In genomic region chr2:19029655-19030054, GRCh38 we compare ENCODE assay signal across 28 cellular contexts.
DNase-seq lines count a peak whose midpoint lies in the region; ATAC-seq and TF ChIP-seq lines count a peak whose summit lies in the region.
"Had no signal": no experiment of that assay in that cellular context is flagged by ENCODE, and none has a peak within 500 bp of the region (broad histone marks: within the 10 kb centered on the region; RNA-seq: fewer than 3 reads in every experiment).

No MANE protein-coding gene starts in this region.

- TF ChIP-seq POLR2A in IMR-90 (IDR thresholded peaks at IDR 0.05; ENCODE audit: low read depth, low read length) (no peak), body of pancreas (IDR thresholded peaks at IDR 0.05) (no peak)

- H3K9me1 ChIP-seq in IMR-90 (ENCODE audit: insufficient read depth, low read length), result peaks cover 3% of the 10 kb centered on the region; the same call in 1 of the 2 replicates

- no peak overlapping the region for H2BK5ac ChIP-seq in IMR-90 (ENCODE audit: low read depth, low read length, poor library complexity, severe bottlenecking)

- H3K18ac ChIP-seq in IMR-90 (ENCODE audit: low read depth, low read length), result no peak overlapping the region

- in situ Hi-C loops in IMR-90 (cut with MboI; ENCODE audit: low sequenced_read_pairs), result no loop called here

- no peak overlapping the region for H3K23ac ChIP-seq in IMR-90 (ENCODE audit: low read depth, low read length)

- H3K4ac ChIP-seq in IMR-90 (ENCODE audit: low read depth, low read length), result no peak overlapping the region

- H3K27me3 ChIP-seq in IMR-90 (ENCODE audit: control insufficient read depth, insufficient read depth, low read length) (no peaks in the 10 kb centered on the region), body of pancreas (no peaks in the 10 kb centered on the region)
- H3K27me3 ChIP-seq: BLaER1, Peyer's patch had no signal

- H3K9ac ChIP-seq in IMR-90 (ENCODE audit: low read depth, low read length), result no peak overlapping the region
- H3K9ac ChIP-seq: BLaER1 had no signal

- intact Hi-C loops in IMR-90 (cut with micrococcal nuclease), result no loop called here
- intact Hi-C loops in body of pancreas (cut with DNase I), result no loop called here
- intact Hi-C loops in posterior cingulate gyrus (cut with DNase I), result no loop called here

- H2BK15ac ChIP-seq in IMR-90 (ENCODE audit: low read depth, low read length), result no peak overlapping the region

- H3K4me1 ChIP-seq in IMR-90 (ENCODE audit: control insufficient read depth, insufficient read depth, low read length), result peaks cover 6% of the 10 kb centered on the region
- peaks cover 10% of the 10 kb centered on the region for H3K4me1 ChIP-seq in body of pancreas
- H3K4me1 ChIP-seq: Peyer's patch had no signal

- H3K27ac ChIP-seq in IMR-90 (ENCODE audit: insufficient read depth, low read length) (no peak overlapping the region), body of pancreas (no peak overlapping the region)
- H3K27ac ChIP-seq: BLaER1, Peyer's patch, SK-N-MC had no signal

- H3K4me3 ChIP-seq in IMR-90 (ENCODE audit: insufficient read depth, low read depth, low read length), result no peak overlapping the region
- H3K4me3 ChIP-seq in body of pancreas, result no peak overlapping the region
- no peak overlapping the region for H3K4me3 ChIP-seq in foreskin fibroblast (ENCODE audit: low read depth in 1 of 2, low read length in 2 of 2)
- H3K4me3 ChIP-seq: BLaER1, GM12878, K562, Peyer's patch, SK-N-MC had no signal

- H4K20me1 ChIP-seq in IMR-90 (ENCODE audit: insufficient read depth, low read length), result no peaks in the 10 kb centered on the region
- H4K20me1 ChIP-seq: BLaER1 had no signal

- no peak overlapping the region for H2AFZ ChIP-seq in IMR-90 (replicated peaks; ENCODE audit: low read length, poor library complexity)

- H2AK9ac ChIP-seq in IMR-90 (replicated peaks; ENCODE audit: low read depth, low read length, poor library complexity), result no peak overlapping the region

- H3K36me3 ChIP-seq in IMR-90 (ENCODE audit: control insufficient read depth, insufficient read depth, low read length) (no peaks in the 10 kb centered on the region), body of pancreas (replicated peaks in 1 of 2; ENCODE audit: insufficient read depth in 1 of 2, low read depth in 2 of 2) (no peaks in the 10 kb centered on the region)
- H3K36me3 ChIP-seq: BLaER1, Peyer's patch had no signal

- WGBS in IMR-90 (ENCODE audit: extremely low coverage in 2 of 2, insufficient read length in 1 of 2), 2 experiments, result 100% methylated on average over 1 of the region's 3 CpGs; no CpG with 5 or more reads in 1 of the 2 experiments
- WGBS in body of pancreas, 2 donors, result 70 to 76% methylated on average over 3 of the region's 3 CpGs

- TF ChIP-seq RAD21 in IMR-90 (IDR thresholded peaks at IDR 0.05; ENCODE audit: low read length), result no peak

- BruUV-seq in IMR-90 (replicated peaks; lab: Mats Ljungman, UMichigan), result no TSS peak

- no peak for TF ChIP-seq CTCF in IMR-90 (conservative IDR thresholded peaks at IDR 0.05; ENCODE audit: low read depth, low read length)
- TF ChIP-seq CTCF in body of pancreas (IDR thresholded peaks at IDR 0.05), result no peak
- TF ChIP-seq CTCF in foreskin fibroblast (IDR thresholded peaks at IDR 0.05; ENCODE audit: low read depth, low read length), result no peak

- DNase-seq in IMR-90, result no peak
- DNase-seq in body of pancreas, result no peak
- DNase-seq in foreskin fibroblast, result peak; percentile 58 to 73
- DNase-seq in posterior cingulate gyrus, result no peak
- DNase-seq in NCI-H1048 (lab: John Stamatoyannopoulos, UW), result no peak
- DNase-seq in SHP77 treated with DMSO at 0.1 percent for 48 hours (lab: John Stamatoyannopoulos, UW), result no peak
- DNase-seq: ACHN; CD4-positive, alpha-beta T cell; COR-L47; DMS 273 treated with DMSO at 0.1 percent for 48 hours; DMS79 treated with DMSO at 0.1 percent for 48 hours; H9; MM.1S; NCI-H1092 treated with DMSO at 0.1 percent for 48 hours; NCI-H1436 treated with DMSO at 0.1 percent for 48 hours; NCI-H2029; NCI-H345; NCI-H524; NCI-H774; NK-92 treated with Interleukin-12 subunit alpha and Interleukin-12 subunit beta, amount 100 ng/mL, for 24 hours; Peyer's patch; Right ventricle myocardium superior; SW 1271 had no signal

- no peak overlapping the region for H4K5ac ChIP-seq in IMR-90 (ENCODE audit: low read depth, low read length)

- CTCF ChIA-PET in IMR-90 (lab: Yijun Ruan, JAX), result no interaction called here

- no peak overlapping the region for H3K4me2 ChIP-seq in IMR-90 (ENCODE audit: low read depth, low read length)
- H3K4me2 ChIP-seq: BLaER1 had no signal

- no peak overlapping the region for H2BK20ac ChIP-seq in IMR-90 (ENCODE audit: low read depth, low read length)

- no peak overlapping the region for H3K14ac ChIP-seq in IMR-90 (replicated peaks; ENCODE audit: low read depth, low read length)

- no peak overlapping the region for H3K56ac ChIP-seq in IMR-90 (ENCODE audit: extremely low read depth, insufficient read depth, low read length)

- POLR2A ChIA-PET in IMR-90 (lab: Charles Lee; ENCODE audit: unreplicated experiment), result no interaction called here

- H3K79me1 ChIP-seq in IMR-90 (ENCODE audit: low read depth in 1 of 2, low read length in 2 of 2), result no peaks in the 10 kb centered on the region

- no peak overlapping the region for H4K91ac ChIP-seq in IMR-90 (ENCODE audit: insufficient read depth, low read depth, low read length)

- 0 out of 2 replicates have a peak overlapping the region, but pooled peaks have one; percentile 10 for H2BK120ac ChIP-seq in IMR-90 (ENCODE audit: low read depth, low read length)

- no peak for ATAC-seq in IMR-90 (ENCODE audit: low read depth)
- ATAC-seq in body of pancreas, result peak; percentile 27
- ATAC-seq in HG03159 (IDR thresholded peaks at IDR 0.05; ENCODE audit: unreplicated experiment), result no peak
- ATAC-seq: GM12878, K562 had no signal

- no peak overlapping the region for H2AK5ac ChIP-seq in IMR-90 (ENCODE audit: low read depth, low read length)

- dilution Hi-C loops in IMR-90 (cut with HindIII; ENCODE audit: low sequenced_read_pairs, unreplicated experiment), result no loop called here

- no peaks in the 10 kb centered on the region for H3K9me3 ChIP-seq in IMR-90 (ENCODE audit: control insufficient read depth, insufficient read depth, low read length)
- no peaks in the 10 kb centered on the region for H3K9me3 ChIP-seq in body of pancreas
- H3K9me3 ChIP-seq: BLaER1, Peyer's patch had no signal

- no peak overlapping the region for H4K8ac ChIP-seq in IMR-90 (ENCODE audit: low read depth in 2 of 2, low read length in 2 of 2)

TF ChIP-seq in IMR-90, 13 proteins besides CTCF, POLR2A, EP300 and RAD21:
- TF ChIP-seq ELK1 (IDR thresholded peaks at IDR 0.05; ENCODE audit: borderline replicate concordance, low read depth, low read length) (no peak), RCOR1 (IDR thresholded peaks at IDR 0.05; ENCODE audit: insufficient replicate concordance, low read length) (no peak), NFE2L2 (IDR thresholded peaks at IDR 0.05; ENCODE audit: low read depth, low read length) (no peak), MAFK (IDR thresholded peaks at IDR 0.05; ENCODE audit: low read depth, low read length) (no peak), RFX5 (IDR thresholded peaks at IDR 0.05; ENCODE audit: low read depth, low read length) (no peak), MAZ (IDR thresholded peaks at IDR 0.05; ENCODE audit: borderline replicate concordance, low read depth, low read length) (no peak), FOS (IDR thresholded peaks at IDR 0.05; ENCODE audit: low read depth, low read length) (no peak), MXI1 (IDR thresholded peaks at IDR 0.05; ENCODE audit: borderline replicate concordance, low read depth, low read length) (no peak), SMC3 (IDR thresholded peaks at IDR 0.05; ENCODE audit: low read depth, low read length) (no peak), USF2 (IDR thresholded peaks at IDR 0.05; ENCODE audit: low read depth, low read length) (no peak), CEBPB (IDR thresholded peaks at IDR 0.05; ENCODE audit: low read depth, low read length) (no peak), CHD1 (IDR thresholded peaks at IDR 0.05; ENCODE audit: low read depth, low read length) (no peak)

Comparison
In these comparisons a context has a peak if more than half of its experiments do, and no peak if none do; other contexts are left out.
1. DNase-seq: peak in foreskin fibroblast (2 of 2); none in IMR-90 (single experiment), body of pancreas (0 of 4), posterior cingulate gyrus (0 of 10), NCI-H1048 (single experiment) and SHP77 treated with DMSO at 0.1 percent for 48 hours (single experiment).